In genomic region chr2:167340322-167340721, GRCh38 we compare ENCODE assay signal across 3 cellular contexts.
A peak's percentile ranks its signal among the peaks of the same experiment; 100 is the strongest.
TF ChIP-seq lines count a peak whose summit lies in the region.

No MANE protein-coding gene starts in this region.

TF ChIP-seq in HepG2, 621 proteins besides CTCF, POLR2A, EP300 and RAD21:
- TF ChIP-seq TBL1XR1 (IDR thresholded peaks at IDR 0.05; ENCODE audit: borderline replicate concordance, low read length, partially characterized antibody) (no peak), MYNN (CRISPR knock-in tag; IDR thresholded peaks at IDR 0.05; ENCODE audit: low read depth) (no peak), TAF1 (CRISPR knock-in tag; IDR thresholded peaks at IDR 0.05) (no peak), ZNF879 (CRISPR knock-in tag; IDR thresholded peaks at IDR 0.05) (no peak), ZNF770 (CRISPR knock-in tag; IDR thresholded peaks at IDR 0.05) (no peak), TSC22D2 (CRISPR knock-in tag; IDR thresholded peaks at IDR 0.05; ENCODE audit: borderline replicate concordance) (no peak), MAFF (IDR thresholded peaks at IDR 0.05; ENCODE audit: low read depth, low read length) (peak; percentile 76), MAFK (conservative IDR thresholded peaks at IDR 0.05 in 1 of 2, IDR thresholded peaks at IDR 0.05 in 1 of 2; ENCODE audit: low read length in 2 of 2) (peak; percentile 81 to 85), ZNF251 (CRISPR knock-in tag; IDR thresholded peaks at IDR 0.05) (no peak), PRDM10 (CRISPR knock-in tag; IDR thresholded peaks at IDR 0.05; ENCODE audit: low read depth) (no peak)

TF ChIP-seq in IMR-90, 13 proteins besides CTCF, POLR2A, EP300 and RAD21:
- TF ChIP-seq MAFK (IDR thresholded peaks at IDR 0.05; ENCODE audit: low read depth, low read length) (0 out of 2 replicates have a peak, but pooled peaks have one; percentile 39), ELK1 (IDR thresholded peaks at IDR 0.05; ENCODE audit: borderline replicate concordance, low read depth, low read length) (no peak)

TF ChIP-seq in K562, 482 proteins besides CTCF, POLR2A, EP300 and RAD21:
- 0 out of 2 replicates have a peak, but pooled peaks have one; percentile 23 for TF ChIP-seq MAFG (tag; conservative IDR thresholded peaks at IDR 0.05)
- TF ChIP-seq RNF219 (CRISPR knock-in tag; IDR thresholded peaks at IDR 0.05): no peak
- peak; percentile 64 for TF ChIP-seq ZNF316 (IDR thresholded peaks at IDR 0.05)
- 0 out of 2 replicates have a peak, but pooled peaks have one; percentile 3 for TF ChIP-seq MAFK (IDR thresholded peaks at IDR 0.05; ENCODE audit: low read length)
- no peak for TF ChIP-seq NUFIP1 (IDR thresholded peaks at IDR 0.05; ENCODE audit: partially characterized antibody)
- no peak for TF ChIP-seq MCM7 (IDR thresholded peaks at IDR 0.05)
- TF ChIP-seq MYNN (IDR thresholded peaks at IDR 0.05): no peak
- no peak for TF ChIP-seq MYNN (CRISPR knock-in tag; IDR thresholded peaks at IDR 0.05)
- TF ChIP-seq KDM4B (IDR thresholded peaks at IDR 0.05; ENCODE audit: borderline replicate concordance in 2 of 2, low read depth in 1 of 2): no peak
- no peak for TF ChIP-seq BMI1 (IDR thresholded peaks at IDR 0.05; ENCODE audit: low read length)
- no peak for TF ChIP-seq ZNF766 (CRISPR knock-in tag; conservative IDR thresholded peaks at IDR 0.05)
